Comparison of ENCODE assay signal across 8 cellular contexts in the genomic region with DNA sequence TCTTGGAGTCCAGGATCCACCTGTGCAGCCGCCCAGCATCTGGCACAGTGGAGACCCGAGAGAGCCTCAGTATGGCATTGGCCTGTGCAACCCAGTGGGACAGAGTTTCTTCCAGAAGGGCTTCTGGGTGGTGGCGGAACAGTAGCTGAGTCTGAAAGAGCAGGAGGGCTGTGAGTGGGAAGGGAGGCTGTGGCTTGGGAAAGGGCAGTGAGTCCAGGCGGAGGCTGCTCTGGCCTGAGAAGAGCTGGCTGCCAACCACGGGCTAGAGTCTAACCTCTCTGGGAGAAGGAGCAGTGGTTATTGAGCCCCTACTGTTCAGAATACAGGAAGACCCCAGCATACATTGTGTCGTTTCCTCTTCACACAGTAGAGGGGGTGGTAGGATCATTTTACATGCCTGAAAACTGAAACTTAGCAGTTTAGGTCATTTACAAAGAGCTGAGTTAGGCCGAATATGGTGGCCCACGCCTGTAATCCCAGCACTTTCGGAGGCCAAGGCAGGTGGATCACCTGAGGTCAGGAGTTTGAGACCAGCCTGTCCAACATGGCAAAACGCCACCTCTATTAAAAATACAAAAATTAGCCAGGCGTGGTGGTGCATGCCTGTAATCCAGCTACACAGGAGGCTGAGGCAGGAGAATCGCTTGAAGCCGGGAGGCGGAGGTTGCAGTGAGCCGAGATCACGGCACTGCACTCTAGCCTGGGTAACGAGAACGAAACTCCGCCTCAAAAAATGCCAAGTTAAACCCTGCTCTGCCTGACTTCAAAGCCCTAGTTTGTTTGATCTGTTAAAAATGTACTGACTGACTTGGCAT. TPM values are rescaled to one million over a fixed set of nuclear protein-coding genes. Genes with fewer than 3 reads are reported as not detected.
DNase-seq lines count a peak whose midpoint lies in the region; ATAC-seq and TF ChIP-seq lines count a peak whose summit lies in the region.

No MANE protein-coding gene starts in this region.

- no peak overlapping the region for H3K4me2 ChIP-seq in trophoblast cell (ENCODE audit: low read length)

- H3K23ac ChIP-seq in trophoblast cell (ENCODE audit: low read length): no peak overlapping the region

- ATAC-seq in HG03354 (IDR thresholded peaks at IDR 0.05; ENCODE audit: poor library complexity, severe bottlenecking, unreplicated experiment): peak; percentile 36
- no peak for ATAC-seq in HG02981 (IDR thresholded peaks at IDR 0.05; ENCODE audit: unreplicated experiment)

- peak overlapping the region; percentile 13 for H2AK5ac ChIP-seq in trophoblast cell (ENCODE audit: low read length)

- H4K91ac ChIP-seq in trophoblast cell (ENCODE audit: low read depth, low read length): peak overlapping the region; percentile 45

- H3K4ac ChIP-seq in trophoblast cell (ENCODE audit: low read depth, low read length): peak overlapping the region; percentile 71

- H2BK5ac ChIP-seq in trophoblast cell (ENCODE audit: low read depth, low read length, poor library complexity): peak overlapping the region; percentile 36

- H3K27ac ChIP-seq in trophoblast cell (ENCODE audit: low read depth, low read length): no peak overlapping the region

- peaks cover 11 to 16% of the 10 kb centered on the region in 2 experiments for H3K4me1 ChIP-seq in trophoblast cell (ENCODE audit: control insufficient read depth in 1 of 2, insufficient read depth in 2 of 2, low read length in 2 of 2)

- H3K18ac ChIP-seq in trophoblast cell (ENCODE audit: low read length): no peak overlapping the region

- peak overlapping the region; percentile 19 for H3K14ac ChIP-seq in trophoblast cell (ENCODE audit: low read length)

- no peak overlapping the region for H4K8ac ChIP-seq in trophoblast cell (ENCODE audit: low read depth, low read length)

- no peak overlapping the region for H2BK12ac ChIP-seq in trophoblast cell (ENCODE audit: low read length)

- peak; percentile 52 for TF ChIP-seq CTCF in fibroblast of pulmonary artery (IDR thresholded peaks at IDR 0.05; ENCODE audit: low read length, missing control alignments)

- H3K79me2 ChIP-seq in trophoblast cell (ENCODE audit: control insufficient read depth, insufficient read depth, low read length, poor library complexity): peaks cover 34% of the 10 kb centered on the region

- peak overlapping the region; percentile 32 for H2AFZ ChIP-seq in trophoblast cell (ENCODE audit: insufficient read depth, low read length, poor library complexity)

- H3K9ac ChIP-seq in trophoblast cell (ENCODE audit: low read length): no peak overlapping the region

- H3K79me1 ChIP-seq in trophoblast cell (ENCODE audit: low read length): peaks cover 14% of the 10 kb centered on the region

- H3K9me3 ChIP-seq in trophoblast cell (ENCODE audit: insufficient read depth, low read depth, low read length): peaks cover 2% of the 10 kb centered on the region

- H3K27me3 ChIP-seq in trophoblast cell (ENCODE audit: insufficient read depth, low read length): no peaks in the 10 kb centered on the region

- H3K4me3 ChIP-seq in fibroblast of pulmonary artery (replicated peaks; ENCODE audit: low read depth, low read length) (no peak overlapping the region), trophoblast cell (ENCODE audit: low read depth, low read length) (no peak overlapping the region)

- WGBS in trophoblast cell (ENCODE audit: extremely low coverage, insufficient coverage, insufficient read length): no CpG with 5 or more reads among the region's 19 CpGs

- peaks cover 37 to 49% of the 10 kb centered on the region in 2 experiments for H3K36me3 ChIP-seq in trophoblast cell (ENCODE audit: control insufficient read depth in 1 of 2, insufficient read depth in 2 of 2, low read length in 2 of 2)

- H2BK120ac ChIP-seq in trophoblast cell (ENCODE audit: insufficient read depth, low read length, poor library complexity): no peak overlapping the region

- H4K12ac ChIP-seq in trophoblast cell (ENCODE audit: low read depth, low read length): no peak overlapping the region

- peak; percentile 65 for DNase-seq in activated T-cell treated with anti-CD3 and anti-CD28 coated beads, Interleukin-2, amount 50 U/mL, for 1 hour
- no peak for DNase-seq in activated T-cell treated with anti-CD3 and anti-CD28 coated beads for 4 hours
- DNase-seq in activated CD4-positive, alpha-beta T cell treated with anti-CD3 and anti-CD28 coated beads, Interleukin-2, amount 50 U/mL, for 1 hour: peak; percentile 42
- peak; percentile 72 for DNase-seq in fibroblast of pulmonary artery (ENCODE audit: low read depth)
- DNase-seq in trophoblast cell: peak in 1 of 2 donors; percentile 19
- DNase-seq in stimulated activated CD4-positive, alpha-beta T cell treated with anti-CD3 and anti-CD28 coated beads, Interleukin-2, amount 100 ng/mL, for 48 hours: no peak

RNA-seq across cellular contexts. Expression of gene AEN, which starts 3.2 kb away (rescaled TPM):
- 53.2 and 56.0 TPM in 2 replicates for polyA plus RNA-seq in trophoblast cell (2013)

RNA-seq across cellular contexts. Expression of gene ISG20, which starts 14.5 kb away (rescaled TPM):
- 5.7 and 6.2 TPM in 2 replicates for polyA plus RNA-seq in trophoblast cell (2013)

Comparison
In these comparisons a context has a peak if more than half of its experiments do, and no peak if none do; other contexts are left out.
1. DNase-seq: peak in activated T-cell treated with anti-CD3 and anti-CD28 coated beads, Interleukin-2, amount 50 U/mL, for 1 hour (single experiment), activated CD4-positive, alpha-beta T cell treated with anti-CD3 and anti-CD28 coated beads, Interleukin-2, amount 50 U/mL, for 1 hour (single experiment) and fibroblast of pulmonary artery (single experiment); none in activated T-cell treated with anti-CD3 and anti-CD28 coated beads for 4 hours (single experiment) and stimulated activated CD4-positive, alpha-beta T cell treated with anti-CD3 and anti-CD28 coated beads, Interleukin-2, amount 100 ng/mL, for 48 hours (0 of 2).